Comparison of ENCODE assay signal across 11 cellular contexts in the genomic region with DNA sequence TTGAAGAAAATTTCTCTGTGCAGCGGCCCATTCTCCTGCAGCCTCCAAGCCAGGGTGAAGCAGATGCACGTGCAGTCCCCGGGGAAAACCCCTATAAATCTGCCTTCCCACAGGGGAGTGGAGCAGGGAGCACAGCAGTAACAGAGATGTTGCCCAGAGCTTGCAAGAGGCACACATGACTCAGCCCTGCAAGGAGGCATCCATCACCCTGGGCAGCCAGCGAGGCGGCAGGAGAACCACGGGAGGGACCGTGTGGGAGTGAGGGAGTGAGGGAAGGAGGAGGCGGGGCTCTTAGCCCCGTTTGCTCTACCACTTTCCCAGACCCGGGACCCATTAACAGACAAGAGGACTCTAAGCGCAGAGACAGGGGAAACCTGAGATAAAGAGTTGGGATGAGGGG.
DNase-seq lines count a peak whose midpoint lies in the region; ATAC-seq and TF ChIP-seq lines count a peak whose summit lies in the region.
"Had no signal": no experiment of that assay in that cellular context is flagged by ENCODE, and none has a peak within 500 bp of the region (broad histone marks: within the 10 kb centered on the region; RNA-seq: fewer than 3 reads in every experiment).

No MANE protein-coding gene starts in this region.

- H4K20me1 ChIP-seq in MM.1S (ENCODE audit: insufficient read depth, low read length) = no peaks in the 10 kb centered on the region

- no peak for TF ChIP-seq CTCF in HEK293 (tag by site-specific recombination; IDR thresholded peaks at IDR 0.05)
- TF ChIP-seq CTCF in MM.1S (IDR thresholded peaks at IDR 0.05; ENCODE audit: low read length) = no peak

- H3K79me2 ChIP-seq in MM.1S (ENCODE audit: low read length) = no peaks in the 10 kb centered on the region
- H3K79me2 ChIP-seq: parathyroid adenoma had no signal

- no peak overlapping the region for H3K9ac ChIP-seq in MM.1S (ENCODE audit: low read length)
- H3K9ac ChIP-seq: parathyroid adenoma had no signal

- no peaks in the 10 kb centered on the region for H3F3A ChIP-seq in MM.1S (ENCODE audit: insufficient read depth, low read length)

- no peaks in the 10 kb centered on the region for H3K4me1 ChIP-seq in HEK293 (ENCODE audit: control insufficient read depth, insufficient read depth, low read length)
- no peaks in the 10 kb centered on the region for H3K4me1 ChIP-seq in MM.1S (ENCODE audit: low read length)
- H3K4me1 ChIP-seq: colonic mucosa, parathyroid adenoma had no signal

- no peak overlapping the region for H3K4me2 ChIP-seq in MM.1S (ENCODE audit: low read depth, low read length)

- ATAC-seq in HG03571 (IDR thresholded peaks at IDR 0.05; ENCODE audit: unreplicated experiment) (no peak), HG03025 (IDR thresholded peaks at IDR 0.05; ENCODE audit: low FRiP score, unreplicated experiment) (no peak)

- H3K27me3 ChIP-seq in MM.1S (replicated peaks; ENCODE audit: insufficient read depth, low read length) = no peaks in the 10 kb centered on the region
- H3K27me3 ChIP-seq: colonic mucosa had no signal

- POLR2A ChIA-PET in HEK293 (lab: Yijun Ruan, JAX) = no interaction called here

- no peaks in the 10 kb centered on the region for H3K9me2 ChIP-seq in MM.1S (replicated peaks; ENCODE audit: insufficient read depth, low read length)

- H3K4me3 ChIP-seq in HEK293 (ENCODE audit: low read depth, low read length) (no peak overlapping the region), MM.1S (ENCODE audit: low read length) (no peak overlapping the region)
- H3K4me3 ChIP-seq: colonic mucosa had no signal

- no peak overlapping the region for H3K27ac ChIP-seq in HEK293 (ENCODE audit: extremely low read depth, low read depth, low read length)
- H3K27ac ChIP-seq in angular gyrus (ENCODE audit: low read depth, low read length) = peak overlapping the region; percentile 77
- H3K27ac ChIP-seq in MM.1S (ENCODE audit: low read length) = no peak overlapping the region
- H3K27ac ChIP-seq: colonic mucosa, parathyroid adenoma had no signal

- H3K36me3 ChIP-seq in HEK293 (ENCODE audit: control insufficient read depth in 2 of 2, insufficient read depth in 1 of 2, low read length in 2 of 2) (no peaks in the 10 kb centered on the region), MM.1S (replicated peaks; ENCODE audit: insufficient read depth, low read length) (no peaks in the 10 kb centered on the region)
- H3K36me3 ChIP-seq: colonic mucosa had no signal

- H3K9me3 ChIP-seq in HEK293 (ENCODE audit: control insufficient read depth, insufficient read depth, low read depth, low read length) = no peaks in the 10 kb centered on the region
- H3K9me3 ChIP-seq in MM.1S (replicated peaks; ENCODE audit: insufficient read depth, low read length) = no peaks in the 10 kb centered on the region
- H3K9me3 ChIP-seq: colonic mucosa had no signal

- CTCF ChIA-PET in HEK293 (lab: Yijun Ruan, JAX) = interaction anchor here (0.6 to 1.5 kb wide), 3 partner anchors 101 to 416 kb away, joined by 3 to 6 read pairs (median 3); a partner anchor contains a TSS

- no peak overlapping the region for H2AFZ ChIP-seq in MM.1S (ENCODE audit: low read length)
- H2AFZ ChIP-seq: parathyroid adenoma had no signal

- DNase-seq in AG08395 (ENCODE audit: low spot score) (peak; percentile 90), kidney tubule cell (ENCODE audit: low spot score) (peak; percentile 91), DMS114 treated with DMSO at 0.1 percent for 48 hours (lab: John Stamatoyannopoulos, UW; ENCODE audit: unreplicated experiment) (no peak), MM.1S (no peak)
- DNase-seq: activated CD8-positive, alpha-beta memory T cell treated with anti-CD3 and anti-CD28 coated beads, Interleukin-2, amount 50 U/mL, for 48 hours; colonic mucosa had no signal

TF ChIP-seq in HEK293, 187 proteins besides CTCF, POLR2A, EP300 and RAD21 (continues in another document):
- peak; percentile 85 for TF ChIP-seq ZBTB48 (tag by site-specific recombination; IDR thresholded peaks at IDR 0.05)
- peak; percentile 88 for TF ChIP-seq EGR2 (tag by site-specific recombination; IDR thresholded peaks at IDR 0.05; ENCODE audit: low read depth)
- no peak for TF ChIP-seq ZNF48 (tag by site-specific recombination; IDR thresholded peaks at IDR 0.05)
- TF ChIP-seq ZNF600 (tag by site-specific recombination; IDR thresholded peaks at IDR 0.05) = peak; percentile 77
- TF ChIP-seq ZNF548 (tag by site-specific recombination; IDR thresholded peaks at IDR 0.05) = no peak
- TF ChIP-seq, protein P1, sequence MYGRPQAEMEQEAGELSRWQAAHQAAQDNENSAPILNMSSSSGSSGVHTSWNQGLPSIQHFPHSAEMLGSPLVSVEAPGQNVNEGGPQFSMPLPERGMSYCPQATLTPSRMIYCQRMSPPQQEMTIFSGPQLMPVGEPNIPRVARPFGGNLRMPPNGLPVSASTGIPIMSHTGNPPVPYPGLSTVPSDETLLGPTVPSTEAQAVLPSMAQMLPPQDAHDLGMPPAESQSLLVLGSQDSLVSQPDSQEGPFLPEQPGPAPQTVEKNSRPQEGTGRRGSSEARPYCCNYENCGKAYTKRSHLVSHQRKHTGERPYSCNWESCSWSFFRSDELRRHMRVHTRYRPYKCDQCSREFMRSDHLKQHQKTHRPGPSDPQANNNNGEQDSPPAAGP (tag by site-specific recombination; IDR thresholded peaks at IDR 0.05) = no peak; the same call in 1 of the 2 replicates
- peak; percentile 96 for TF ChIP-seq ZFHX2 (tag by site-specific recombination; conservative IDR thresholded peaks at IDR 0.05)
- TF ChIP-seq ZNF473 (tag by site-specific recombination; IDR thresholded peaks at IDR 0.05) = no peak
- peak; percentile 66 for TF ChIP-seq ZNF423 (tag by site-specific recombination; IDR thresholded peaks at IDR 0.05)
- peak; percentile 89 for TF ChIP-seq ZBTB20 (tag by site-specific recombination; IDR thresholded peaks at IDR 0.05)
- peak; percentile 56 for TF ChIP-seq SP2 (tag by site-specific recombination; IDR thresholded peaks at IDR 0.05)
- TF ChIP-seq, protein P2, sequence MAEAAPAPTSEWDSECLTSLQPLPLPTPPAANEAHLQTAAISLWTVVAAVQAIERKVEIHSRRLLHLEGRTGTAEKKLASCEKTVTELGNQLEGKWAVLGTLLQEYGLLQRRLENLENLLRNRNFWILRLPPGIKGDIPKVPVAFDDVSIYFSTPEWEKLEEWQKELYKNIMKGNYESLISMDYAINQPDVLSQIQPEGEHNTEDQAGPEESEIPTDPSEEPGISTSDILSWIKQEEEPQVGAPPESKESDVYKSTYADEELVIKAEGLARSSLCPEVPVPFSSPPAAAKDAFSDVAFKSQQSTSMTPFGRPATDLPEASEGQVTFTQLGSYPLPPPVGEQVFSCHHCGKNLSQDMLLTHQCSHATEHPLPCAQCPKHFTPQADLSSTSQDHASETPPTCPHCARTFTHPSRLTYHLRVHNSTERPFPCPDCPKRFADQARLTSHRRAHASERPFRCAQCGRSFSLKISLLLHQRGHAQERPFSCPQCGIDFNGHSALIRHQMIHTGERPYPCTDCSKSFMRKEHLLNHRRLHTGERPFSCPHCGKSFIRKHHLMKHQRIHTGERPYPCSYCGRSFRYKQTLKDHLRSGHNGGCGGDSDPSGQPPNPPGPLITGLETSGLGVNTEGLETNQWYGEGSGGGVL (tag by site-specific recombination; IDR thresholded peaks at IDR 0.05) = peak; percentile 72
- peak; percentile 69 for TF ChIP-seq GLIS2 (tag by site-specific recombination; IDR thresholded peaks at IDR 0.05)
- no peak for TF ChIP-seq ZNF621 (tag by site-specific recombination; IDR thresholded peaks at IDR 0.05)
- TF ChIP-seq ZIC2 (tag by site-specific recombination; IDR thresholded peaks at IDR 0.05) = peak; percentile 99
- TF ChIP-seq SP7 (tag by site-specific recombination; IDR thresholded peaks at IDR 0.05) = peak; percentile 85
- TF ChIP-seq, protein P3, sequence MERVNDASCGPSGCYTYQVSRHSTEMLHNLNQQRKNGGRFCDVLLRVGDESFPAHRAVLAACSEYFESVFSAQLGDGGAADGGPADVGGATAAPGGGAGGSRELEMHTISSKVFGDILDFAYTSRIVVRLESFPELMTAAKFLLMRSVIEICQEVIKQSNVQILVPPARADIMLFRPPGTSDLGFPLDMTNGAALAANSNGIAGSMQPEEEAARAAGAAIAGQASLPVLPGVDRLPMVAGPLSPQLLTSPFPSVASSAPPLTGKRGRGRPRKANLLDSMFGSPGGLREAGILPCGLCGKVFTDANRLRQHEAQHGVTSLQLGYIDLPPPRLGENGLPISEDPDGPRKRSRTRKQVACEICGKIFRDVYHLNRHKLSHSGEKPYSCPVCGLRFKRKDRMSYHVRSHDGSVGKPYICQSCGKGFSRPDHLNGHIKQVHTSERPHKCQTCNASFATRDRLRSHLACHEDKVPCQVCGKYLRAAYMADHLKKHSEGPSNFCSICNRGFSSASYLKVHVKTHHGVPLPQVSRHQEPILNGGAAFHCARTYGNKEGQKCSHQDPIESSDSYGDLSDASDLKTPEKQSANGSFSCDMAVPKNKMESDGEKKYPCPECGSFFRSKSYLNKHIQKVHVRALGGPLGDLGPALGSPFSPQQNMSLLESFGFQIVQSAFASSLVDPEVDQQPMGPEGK (tag by site-specific recombination; IDR thresholded peaks at IDR 0.05) = 0 out of 2 replicates have a peak, but pooled peaks have one; percentile 47
- no peak for TF ChIP-seq OSR2 (tag by site-specific recombination; IDR thresholded peaks at IDR 0.05)
- TF ChIP-seq ZBTB8A (tag by site-specific recombination; IDR thresholded peaks at IDR 0.05) = peak; percentile 49
- 0 out of 2 replicates have a peak, but pooled peaks have one; percentile 10 for TF ChIP-seq ZNF341 (tag by site-specific recombination; IDR thresholded peaks at IDR 0.05; ENCODE audit: low read depth)

Comparison
In these comparisons a context has a peak if more than half of its experiments do, and no peak if none do; other contexts are left out.
1. DNase-seq: peak in AG08395 (single experiment) and kidney tubule cell (single experiment); none in DMS114 treated with DMSO at 0.1 percent for 48 hours (single experiment) and MM.1S (single experiment).